ENCODE assay signal across 16 cellular contexts in genomic region chr7:219581-220150, GRCh38. TPM values are rescaled to one million over a fixed set of nuclear protein-coding genes. Genes with fewer than 3 reads are reported as not detected.
DNase-seq lines count a peak whose midpoint lies in the region; ATAC-seq and TF ChIP-seq lines count a peak whose summit lies in the region.
"Had no signal": no experiment of that assay in that cellular context is flagged by ENCODE, and none has a peak within 500 bp of the region (broad histone marks: within the 10 kb centered on the region; RNA-seq: fewer than 3 reads in every experiment).

No MANE protein-coding gene starts in this region.

- H2AFZ ChIP-seq in osteoblast (ENCODE audit: low read length) (no peak overlapping the region), PC-3 (ENCODE audit: low read length) (no peak overlapping the region)

- H3K4me1 ChIP-seq in BLaER1 = peaks cover 56% of the 10 kb centered on the region
- H3K4me1 ChIP-seq in osteoblast (ENCODE audit: insufficient read depth, low read length) = peaks cover under 1% of the 10 kb centered on the region
- H3K4me1 ChIP-seq in SJCRH30 = no peaks in the 10 kb centered on the region
- peaks cover 4% of the 10 kb centered on the region; the same call in 1 of the 2 replicates for H3K4me1 ChIP-seq in PC-3 (ENCODE audit: insufficient read depth, low read length)

- peaks cover 34% of the 10 kb centered on the region for H3K36me3 ChIP-seq in BLaER1
- peaks cover 16% of the 10 kb centered on the region for H3K36me3 ChIP-seq in osteoblast (ENCODE audit: insufficient read depth, low read length)
- no peaks in the 10 kb centered on the region for H3K36me3 ChIP-seq in SJCRH30
- no peaks in the 10 kb centered on the region for H3K36me3 ChIP-seq in PC-3 (ENCODE audit: low read depth, low read length)

- no TSS peak for BruUV-seq in PC-3 (replicated peaks; lab: Mats Ljungman, UMichigan)

- intact Hi-C loops in Right ventricle myocardium superior (cut with DNase I) (no loop called here), PC-3 (cut with micrococcal nuclease) (no loop called here)

- ATAC-seq in Right ventricle myocardium superior (ENCODE audit: poor library complexity) (peak; percentile 37), HG03571 (IDR thresholded peaks at IDR 0.05; ENCODE audit: unreplicated experiment) (no peak), PC-3 (no peak)
- ATAC-seq: activated CD8-positive, alpha-beta T cell treated with anti-CD3 and anti-CD28 coated beads, Interleukin-2, amount 10 ng/mL, durations not matched to agents 7 days and 5 days; stimulated activated naive CD8-positive, alpha-beta T cell treated with anti-CD3 and anti-CD28 coated beads, Interleukin-15, Interleukin-2, amounts not matched to agents 100 U/mL and 50 U/mL, for 24 hours had no signal

- H3K9ac ChIP-seq in BLaER1 (no peak overlapping the region), PC-3 (ENCODE audit: low read length) (no peak overlapping the region)

- CTCF ChIA-PET in PC-3 (lab: Charles Lee) = no interaction called here

- POLR2A ChIA-PET in PC-3 (lab: Charles Lee; ENCODE audit: unreplicated experiment) = no interaction called here

- peaks cover 21% of the 10 kb centered on the region for H3K27me3 ChIP-seq in BLaER1
- H3K27me3 ChIP-seq in osteoblast (ENCODE audit: insufficient read depth, low read length) = no peaks in the 10 kb centered on the region
- H3K27me3 ChIP-seq in SJCRH30 = no peaks in the 10 kb centered on the region
- no peaks in the 10 kb centered on the region for H3K27me3 ChIP-seq in PC-3 (ENCODE audit: low read length)
- H3K27me3 ChIP-seq: MG63, Peyer's patch had no signal

- H3K4me2 ChIP-seq in BLaER1 (peak overlapping the region; percentile 30), osteoblast (ENCODE audit: insufficient read depth, low read length) (no peak overlapping the region), PC-3 (ENCODE audit: low read length) (no peak overlapping the region)
- H3K4me2 ChIP-seq: A549 had no signal

- H3K27ac ChIP-seq in BLaER1 (no peak overlapping the region), osteoblast (ENCODE audit: low read depth, low read length) (peak overlapping the region; percentile 23), SJCRH30 (no peak overlapping the region), PC-3 (ENCODE audit: low read length) (no peak overlapping the region)
- H3K27ac ChIP-seq: Peyer's patch, VCaP had no signal

- H4K20me1 ChIP-seq in BLaER1 = peaks cover 72% of the 10 kb centered on the region
- H4K20me1 ChIP-seq in osteoblast (ENCODE audit: insufficient read depth, low read length) = peaks cover 59% of the 10 kb centered on the region
- H4K20me1 ChIP-seq in PC-3 (ENCODE audit: low read length) = no peaks in the 10 kb centered on the region

- H3K9me2 ChIP-seq in PC-3 (replicated peaks; ENCODE audit: low read length) = no peaks in the 10 kb centered on the region

- peak; percentile 65 for DNase-seq in amniotic epithelial cell (ENCODE audit: low read depth)
- no peak for DNase-seq in Right ventricle myocardium superior
- DNase-seq in osteoblast (ENCODE audit: insufficient read length, low spot score, missing footprints) = no peak
- DNase-seq in SJCRH30 = no peak
- DNase-seq in NCI-H1092 treated with DMSO at 0.1 percent for 48 hours (lab: John Stamatoyannopoulos, UW) = no peak
- no peak for DNase-seq in PC-3
- DNase-seq: activated CD8-positive, alpha-beta T cell treated with anti-CD3 and anti-CD28 coated beads, Interleukin-2, amount 10 ng/mL, durations not matched to agents 7 days and 5 days; MG63; NCI-H2081 treated with DMSO at 0.1 percent for 48 hours; Peyer's patch; stimulated activated naive CD8-positive, alpha-beta T cell treated with anti-CD3 and anti-CD28 coated beads, Interleukin-15, Interleukin-2, amounts not matched to agents 100 U/mL and 50 U/mL, for 24 hours had no signal

- TF ChIP-seq CTCF in osteoblast (IDR thresholded peaks at IDR 0.05; ENCODE audit: extremely low read depth, low read depth, low read length) = no peak
- no peak for TF ChIP-seq CTCF in PC-3 (conservative IDR thresholded peaks at IDR 0.05; ENCODE audit: low read depth, low read length)

- H3K79me2 ChIP-seq in osteoblast (ENCODE audit: insufficient read depth, low read length) = peaks cover 38% of the 10 kb centered on the region
- H3K79me2 ChIP-seq in PC-3 (ENCODE audit: low read length) = no peaks in the 10 kb centered on the region

- H3K4me3 ChIP-seq in BLaER1 (no peak overlapping the region), osteoblast (ENCODE audit: insufficient read depth, low read length) (no peak overlapping the region), SJCRH30 (no peak overlapping the region), PC-3 (ENCODE audit: low read length) (no peak overlapping the region)
- H3K4me3 ChIP-seq: A549, MG63, Peyer's patch had no signal

- no peaks in the 10 kb centered on the region for H3F3A ChIP-seq in PC-3 (ENCODE audit: low read length, unreplicated experiment)

- H3K9me3 ChIP-seq in BLaER1 (no peaks in the 10 kb centered on the region), osteoblast (ENCODE audit: low read depth, low read length) (no peaks in the 10 kb centered on the region), SJCRH30 (replicated peaks) (no peaks in the 10 kb centered on the region), PC-3 (ENCODE audit: low read length) (no peaks in the 10 kb centered on the region)
- H3K9me3 ChIP-seq: A549, MG63, Peyer's patch had no signal

RNA-seq across cellular contexts. Expression of gene FAM20C, which starts 27.3 kb away (rescaled TPM):
- total RNA-seq in Right ventricle myocardium superior (23.4 TPM), osteoblast (38.6 and 46.0 TPM in 2 replicates), PC-3 (2014; rRNA removed) (87.9 and 119 TPM in 2 replicates)
- 6.1 and 7.0 TPM in 2 replicates for total RNA-seq in SJCRH30 (2014; rRNA removed; shearing (Covaris generic))
- total RNA-seq: HT-29 had no signal
